Comparison of ENCODE assay signal across 8 cellular contexts in genomic region chr11:47766363-47767227, GRCh38.
DNase-seq lines count a peak whose midpoint lies in the region; ATAC-seq and TF ChIP-seq lines count a peak whose summit lies in the region.

No MANE protein-coding gene starts in this region.

- no peaks in the 10 kb centered on the region for H3K27me3 Mint-ChIP-seq in nephron (ENCODE audit: low read depth)

- peak; percentile 36 for ATAC-seq in GM18907 (IDR thresholded peaks at IDR 0.05; ENCODE audit: unreplicated experiment)
- peak; percentile 38 for ATAC-seq in HG03159 (IDR thresholded peaks at IDR 0.05; ENCODE audit: unreplicated experiment)

- H3K27ac Mint-ChIP-seq in nephron = peak overlapping the region; percentile 98 to 100 (median 99)

- peak overlapping the region; percentile 90 to 98 (median 90) for H3K4me3 Mint-ChIP-seq in nephron

- peaks cover 20% of the 10 kb centered on the region for H3K4me1 Mint-ChIP-seq in nephron

- TF ChIP-seq CTCF in nephron (IDR thresholded peaks at IDR 0.05; ENCODE audit: unreplicated experiment in 3 of 3) = no peak

- DNase-seq in AG20443 (ENCODE audit: low spot score) (peak; percentile 49), OCI-M1 (lab: John Stamatoyannopoulos, UW) (peak; percentile 71), fibroblast of peridontal ligament (ENCODE audit: extremely low read depth) (peak; percentile 74)
- peak; percentile 51 to 62 for DNase-seq in activated T-helper 1 cell treated with anti-CD3 and anti-CD28 coated beads, Interleukin-2, amount 50 U/mL, for 16 hours (ENCODE audit: low read depth in 1 of 2, low spot score in 1 of 2)
- DNase-seq in stimulated activated naive CD4-positive, alpha-beta T cell treated with Interleukin-2 at 50 U/mL for 16 hours (lab: John Stamatoyannopoulos, UW) = peak; percentile 80

- peaks cover 28% of the 10 kb centered on the region for H3K36me3 Mint-ChIP-seq in nephron (ENCODE audit: low read depth)

- no peaks in the 10 kb centered on the region for H3K9me3 Mint-ChIP-seq in nephron

Comparison
In these comparisons a context has a peak if more than half of its experiments do, and no peak if none do; other contexts are left out.
1. Peak in every context shown above with its lines: DNase-seq and ATAC-seq.